In genomic region chr5:132425009-132425937, GRCh38 we compare ENCODE assay signal across 8 cellular contexts. TPM values are rescaled to one million over a fixed set of nuclear protein-coding genes. Genes with fewer than 3 reads are reported as not detected.
DNase-seq lines count a peak whose midpoint lies in the region; ATAC-seq and TF ChIP-seq lines count a peak whose summit lies in the region.

No MANE protein-coding gene starts in this region.

- H3K27me3 ChIP-seq in RWPE2 (ENCODE audit: insufficient read depth, poor library complexity, severe bottlenecking) (no peaks in the 10 kb centered on the region), lower lobe of right lung (ENCODE audit: low read depth) (no peaks in the 10 kb centered on the region)

- peaks cover 75% of the 10 kb centered on the region for H3K4me1 ChIP-seq in RWPE2 (ENCODE audit: insufficient read depth, poor library complexity, severe bottlenecking)
- peaks cover 100% of the 10 kb centered on the region for H3K4me1 ChIP-seq in lower lobe of right lung

- DNase-seq in RWPE2 (ENCODE audit: low spot score) (no peak), lower lobe of right lung (no peak), stromal cell of bone marrow (ENCODE audit: low read depth) (peak; percentile 77), SKM-1 (lab: John Stamatoyannopoulos, UW; ENCODE audit: unreplicated experiment) (no peak), mesothelial cell of epicardium (ENCODE audit: low spot score in 2 of 2, unreplicated experiment in 2 of 2) (no peak)
- DNase-seq in activated naive CD8-positive, alpha-beta T cell treated with anti-CD3 and anti-CD28 coated beads, Interleukin-2, amount 50 U/mL, for 16 hours (ENCODE audit: low read depth, low spot score) = peak; percentile 59

- TF ChIP-seq CTCF in RWPE2 (IDR thresholded peaks at IDR 0.05; ENCODE audit: poor library complexity, severe bottlenecking) (no peak), lower lobe of right lung (IDR thresholded peaks at IDR 0.05) (no peak), mesothelial cell of epicardium (IDR thresholded peaks at IDR 0.05; ENCODE audit: unreplicated experiment) (no peak)

- H3K9me3 ChIP-seq in RWPE2 (ENCODE audit: severe bottlenecking) (no peaks in the 10 kb centered on the region), lower lobe of right lung (no peaks in the 10 kb centered on the region)

- peaks cover 3% of the 10 kb centered on the region for H3K36me3 Mint-ChIP-seq in mesothelial cell of epicardium

- no peaks in the 10 kb centered on the region for H3K9me3 Mint-ChIP-seq in mesothelial cell of epicardium

- H3K36me3 ChIP-seq in RWPE2 (ENCODE audit: low read depth) (no peaks in the 10 kb centered on the region), lower lobe of right lung (peaks cover 13% of the 10 kb centered on the region)

- H3K27ac ChIP-seq in RWPE2 (ENCODE audit: poor library complexity, severe bottlenecking) (peak overlapping the region; percentile 87), lower lobe of right lung (peak overlapping the region; percentile 89)

- H3K4me3 ChIP-seq in RWPE2 (ENCODE audit: severe bottlenecking) (no peak overlapping the region), lower lobe of right lung (peak overlapping the region; percentile 37)

- H3K27ac Mint-ChIP-seq in mesothelial cell of epicardium = no peak overlapping the region

- H3K4me1 Mint-ChIP-seq in mesothelial cell of epicardium = peaks cover 60% of the 10 kb centered on the region

- H3K27me3 Mint-ChIP-seq in mesothelial cell of epicardium (ENCODE audit: low read depth) = no peaks in the 10 kb centered on the region

- ATAC-seq in GM18499 (IDR thresholded peaks at IDR 0.05; ENCODE audit: insufficient read depth, unreplicated experiment) (peak; percentile 53), HG02798 (IDR thresholded peaks at IDR 0.05; ENCODE audit: poor library complexity, unreplicated experiment) (peak; percentile 54), RWPE2 (ENCODE audit: low read depth) (peak; percentile 36), lower lobe of right lung (peak; percentile 18 to 29)

- intact Hi-C loops in lower lobe of right lung (cut with DNase I) = no loop called here

- no peak overlapping the region for H3K4me3 Mint-ChIP-seq in mesothelial cell of epicardium

RNA-seq across cellular contexts. Expression of gene SLC22A5, which starts 55.8 kb away (rescaled TPM):
- total RNA-seq in lower lobe of right lung (12.6 TPM), mesothelial cell of epicardium (27.7 to 31.1 TPM (median 30.8 TPM) in 3 replicates)

Comparison
In these comparisons a context has a peak if more than half of its experiments do, and no peak if none do; other contexts are left out.
1. DNase-seq: peak in activated naive CD8-positive, alpha-beta T cell treated with anti-CD3 and anti-CD28 coated beads, Interleukin-2, amount 50 U/mL, for 16 hours (single experiment) and stromal cell of bone marrow (single experiment); none in RWPE2 (single experiment), lower lobe of right lung (single experiment), SKM-1 (single experiment) and mesothelial cell of epicardium (0 of 2).
2. Peak in every context shown above with its lines, with median percentiles within 50 percentile points of each other: ATAC-seq.